16 cellular contexts compared by ENCODE assay signal in the genomic region with DNA sequence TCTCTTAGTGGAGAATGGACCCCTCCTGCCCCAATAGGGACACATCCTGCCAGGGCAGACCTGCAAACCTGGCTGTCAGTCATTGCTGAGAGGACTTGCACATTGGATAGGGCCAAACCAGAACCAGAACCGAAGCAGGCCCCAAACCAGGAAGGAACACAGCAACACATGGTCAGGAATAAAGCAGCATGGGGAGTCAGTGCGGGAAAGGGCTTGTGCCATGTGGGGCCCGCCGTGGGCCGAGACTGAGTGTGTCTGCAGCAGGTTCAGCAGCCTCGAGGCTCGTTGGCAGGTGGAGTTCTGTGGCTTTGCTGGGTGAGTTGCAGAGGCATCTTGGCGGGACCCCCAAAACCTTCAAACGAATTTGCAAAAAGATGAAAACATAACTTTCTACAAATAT. TPM values are rescaled to one million over a fixed set of nuclear protein-coding genes. Genes with fewer than 3 reads are reported as not detected.
DNase-seq lines count a peak whose midpoint lies in the region; ATAC-seq, FAIRE-seq and TF ChIP-seq lines count a peak whose summit lies in the region.
"Had no signal": no experiment of that assay in that cellular context is flagged by ENCODE, and none has a peak within 500 bp of the region (broad histone marks: within the 10 kb centered on the region; RNA-seq: fewer than 3 reads in every experiment).

No MANE protein-coding gene starts in this region.

- H3K4me3 Mint-ChIP-seq in Caco-2 (ENCODE audit: unreplicated experiment): no peak overlapping the region
- H3K4me3 Mint-ChIP-seq: CD4-positive, CD25-positive, alpha-beta regulatory T cell had no signal

- H3K36me3 ChIP-seq in Caco-2 (ENCODE audit: control insufficient read depth, insufficient read depth, low read length): no peaks in the 10 kb centered on the region
- H3K36me3 ChIP-seq in upper lobe of right lung: no peaks in the 10 kb centered on the region
- H3K36me3 ChIP-seq: BLaER1 treated with 17β-estradiol and CSF1 and Interleukin-3, amounts not matched to agents 10 nM and 100 nM had no signal

- FAIRE-seq in urothelium cell line (lab: Jason Lieb, UNC): peak; percentile 42
- FAIRE-seq: GM12891, H54 had no signal

- no peaks in the 10 kb centered on the region for H3K9me3 ChIP-seq in Caco-2
- H3K9me3 ChIP-seq in upper lobe of right lung: no peaks in the 10 kb centered on the region
- H3K9me3 ChIP-seq: BLaER1 treated with 17β-estradiol and CSF1 and Interleukin-3, amounts not matched to agents 10 nM and 100 nM had no signal

- H3K4me1 Mint-ChIP-seq in Caco-2 (ENCODE audit: low read depth, unreplicated experiment): no peaks in the 10 kb centered on the region

- no peaks in the 10 kb centered on the region for H3K36me3 Mint-ChIP-seq in Caco-2 (ENCODE audit: insufficient read depth, unreplicated experiment)
- H3K36me3 Mint-ChIP-seq: CD4-positive, CD25-positive, alpha-beta regulatory T cell had no signal

- no TSS peak for BruUV-seq in Caco-2 (replicated peaks; lab: Mats Ljungman, UMichigan)

- intact Hi-C loops in Caco-2 (cut with micrococcal nuclease; ENCODE audit: unreplicated experiment) (no loop called here), upper lobe of right lung (cut with DNase I) (no loop called here)

- no peaks in the 10 kb centered on the region for H3K27me3 ChIP-seq in Caco-2 (replicated peaks; ENCODE audit: control insufficient read depth, insufficient read depth, low read length)
- no peaks in the 10 kb centered on the region for H3K27me3 ChIP-seq in upper lobe of right lung
- H3K27me3 ChIP-seq: BLaER1 treated with 17β-estradiol and CSF1 and Interleukin-3, amounts not matched to agents 10 nM and 100 nM had no signal

- H3K4me3 ChIP-seq in Caco-2 (ENCODE audit: low read depth, low read length) (no peak overlapping the region), upper lobe of right lung (no peak overlapping the region)
- H3K4me3 ChIP-seq in Jurkat, Clone E6-1 (ENCODE audit: low read length): no peak overlapping the region
- H3K4me3 ChIP-seq: BLaER1 treated with 17β-estradiol and CSF1 and Interleukin-3, amounts not matched to agents 10 nM and 100 nM had no signal

- CTCF ChIA-PET in Caco-2 (lab: Charles Lee): interaction anchor here (1.2 kb wide), 1 partner anchor 14 kb away, joined by 4 read pairs; no protein-coding TSS in a partner anchor

- H3K27ac ChIP-seq in upper lobe of right lung: no peak overlapping the region
- H3K27ac ChIP-seq: BLaER1 treated with 17β-estradiol and CSF1 and Interleukin-3, amounts not matched to agents 10 nM and 100 nM; HL-60 had no signal

- peak overlapping the region; percentile 40 for H3K27ac Mint-ChIP-seq in Caco-2 (ENCODE audit: unreplicated experiment)
- H3K27ac Mint-ChIP-seq: CD4-positive, CD25-positive, alpha-beta regulatory T cell had no signal

- H3K27me3 Mint-ChIP-seq in Caco-2 (ENCODE audit: insufficient read depth, unreplicated experiment): peaks cover 6% of the 10 kb centered on the region

- POLR2A ChIA-PET in Caco-2 (lab: Charles Lee): no interaction called here

- ATAC-seq in GM18873 (IDR thresholded peaks at IDR 0.05; ENCODE audit: low FRiP score, unreplicated experiment): no peak
- no peak for ATAC-seq in upper lobe of right lung

- H3K9me3 Mint-ChIP-seq in Caco-2 (ENCODE audit: unreplicated experiment): no peaks in the 10 kb centered on the region
- H3K9me3 Mint-ChIP-seq: CD4-positive, CD25-positive, alpha-beta regulatory T cell had no signal

- TF ChIP-seq CTCF in Caco-2 (IDR thresholded peaks at IDR 0.05; ENCODE audit: insufficient read depth in 1 of 2, low read depth in 1 of 2, low read length in 1 of 2, severe bottlenecking in 1 of 2, unreplicated experiment in 1 of 2): no peak
- no peak for TF ChIP-seq CTCF in upper lobe of right lung (IDR thresholded peaks at IDR 0.05)

- H3K4me1 ChIP-seq in Caco-2 (no peaks in the 10 kb centered on the region; the same call in 1 of the 2 replicates), upper lobe of right lung (no peaks in the 10 kb centered on the region)

- DNase-seq in Caco-2 (no peak), islet precursor cell (peak; percentile 38), urothelium cell line (ENCODE audit: low spot score) (no peak), upper lobe of right lung (no peak)
- DNase-seq in Jurkat, Clone E6-1 (ENCODE audit: low read depth, low spot score): peak; percentile 35
- no peak for DNase-seq in effector CD8-positive, alpha-beta T cell (lab: John Stamatoyannopoulos, UW)
- DNase-seq: ACHN; CD4-positive, CD25-positive, alpha-beta regulatory T cell; DMS79; KG1 had no signal

RNA-seq across cellular contexts. Expression of a gene that starts 45.0 kb away (rescaled TPM):
- 1.2 and 1.5 TPM in 2 replicates for total RNA-seq in Caco-2 (2022)
- 31.2 TPM for polyA plus RNA-seq in Jurkat, Clone E6-1 (2012; ENCODE audit: insufficient read depth, insufficient read length)
- total RNA-seq in upper lobe of right lung: 18.4 TPM
- total RNA-seq: G401 had no signal

Comparison
In these comparisons a context has a peak if more than half of its experiments do, and no peak if none do; other contexts are left out.
1. DNase-seq: peak in Jurkat, Clone E6-1 (single experiment) and islet precursor cell (single experiment); none in Caco-2 (0 of 2), urothelium cell line (single experiment), upper lobe of right lung (single experiment) and effector CD8-positive, alpha-beta T cell (single experiment).